In the genomic region with DNA sequence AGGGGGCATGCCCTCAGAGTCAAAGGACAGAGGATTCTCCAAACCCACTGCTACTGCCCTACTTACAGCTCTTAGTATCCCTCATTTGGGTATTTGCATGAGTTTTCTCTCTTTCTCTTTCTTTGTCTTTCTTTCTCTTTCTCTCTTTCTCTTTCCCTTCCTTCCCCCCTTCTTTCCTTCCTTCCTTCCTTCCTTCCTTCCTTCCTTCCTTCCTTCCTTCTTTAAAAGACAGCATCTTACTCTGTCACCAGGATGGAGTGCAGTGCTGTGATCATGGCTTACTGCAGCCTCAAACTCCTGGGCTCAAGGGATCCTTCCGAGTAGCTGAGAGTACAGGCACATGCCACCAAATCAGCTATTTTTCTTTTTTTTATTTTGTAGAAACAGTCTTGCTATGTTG, we compare ENCODE assay signal across 1 cellular context.
TF ChIP-seq lines count a peak whose summit lies in the region.

No MANE protein-coding gene starts in this region.

TF ChIP-seq in GM12878, 131 proteins besides CTCF, POLR2A, EP300 and RAD21:
- TF ChIP-seq ETV6 (conservative IDR thresholded peaks at IDR 0.05 in 1 of 2, IDR thresholded peaks at IDR 0.05 in 1 of 2; ENCODE audit: borderline replicate concordance in 1 of 2, low read depth in 1 of 2) (peak in 1 of 2 experiments; percentile 89; a peak in 1 of 4 replicates), YBX1 (IDR thresholded peaks at IDR 0.05) (peak; percentile 72; the same call in 1 of the 2 replicates), STAT3 (IDR thresholded peaks at IDR 0.05; ENCODE audit: low read depth, low read length) (no peak), HDGF (IDR thresholded peaks at IDR 0.05) (no peak), NBN (IDR thresholded peaks at IDR 0.05) (0 out of 2 replicates have a peak, but pooled peaks have one; percentile 46), HDAC6 (IDR thresholded peaks at IDR 0.05; ENCODE audit: unreplicated experiment) (no peak), RB1 (IDR thresholded peaks at IDR 0.05; ENCODE audit: borderline replicate concordance) (no peak), ZBED1 (IDR thresholded peaks at IDR 0.05; ENCODE audit: borderline replicate concordance) (no peak), BHLHE40 (IDR thresholded peaks at IDR 0.05; ENCODE audit: borderline replicate concordance in 1 of 2, low read depth in 2 of 2, low read length in 1 of 2) (no peak)
- TF ChIP-seq, protein P1, sequence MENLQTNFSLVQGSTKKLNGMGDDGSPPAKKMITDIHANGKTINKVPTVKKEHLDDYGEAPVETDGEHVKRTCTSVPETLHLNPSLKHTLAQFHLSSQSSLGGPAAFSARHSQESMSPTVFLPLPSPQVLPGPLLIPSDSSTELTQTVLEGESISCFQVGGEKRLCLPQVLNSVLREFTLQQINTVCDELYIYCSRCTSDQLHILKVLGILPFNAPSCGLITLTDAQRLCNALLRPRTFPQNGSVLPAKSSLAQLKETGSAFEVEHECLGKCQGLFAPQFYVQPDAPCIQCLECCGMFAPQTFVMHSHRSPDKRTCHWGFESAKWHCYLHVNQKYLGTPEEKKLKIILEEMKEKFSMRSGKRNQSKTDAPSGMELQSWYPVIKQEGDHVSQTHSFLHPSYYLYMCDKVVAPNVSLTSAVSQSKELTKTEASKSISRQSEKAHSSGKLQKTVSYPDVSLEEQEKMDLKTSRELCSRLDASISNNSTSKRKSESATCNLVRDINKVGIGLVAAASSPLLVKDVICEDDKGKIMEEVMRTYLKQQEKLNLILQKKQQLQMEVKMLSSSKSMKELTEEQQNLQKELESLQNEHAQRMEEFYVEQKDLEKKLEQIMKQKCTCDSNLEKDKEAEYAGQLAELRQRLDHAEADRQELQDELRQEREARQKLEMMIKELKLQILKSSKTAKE (IDR thresholded peaks at IDR 0.05; ENCODE audit: low read depth, poor library complexity, severe bottlenecking): no peak
- TF ChIP-seq, protein P2, sequence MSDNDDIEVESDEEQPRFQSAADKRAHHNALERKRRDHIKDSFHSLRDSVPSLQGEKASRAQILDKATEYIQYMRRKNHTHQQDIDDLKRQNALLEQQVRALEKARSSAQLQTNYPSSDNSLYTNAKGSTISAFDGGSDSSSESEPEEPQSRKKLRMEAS (IDR thresholded peaks at IDR 0.05; ENCODE audit: low read depth, low read length): no peak
TF ChIP-seq in GM12878: peak in this region for 3.
